ENCODE assay signal across 8 cellular contexts in the genomic region with DNA sequence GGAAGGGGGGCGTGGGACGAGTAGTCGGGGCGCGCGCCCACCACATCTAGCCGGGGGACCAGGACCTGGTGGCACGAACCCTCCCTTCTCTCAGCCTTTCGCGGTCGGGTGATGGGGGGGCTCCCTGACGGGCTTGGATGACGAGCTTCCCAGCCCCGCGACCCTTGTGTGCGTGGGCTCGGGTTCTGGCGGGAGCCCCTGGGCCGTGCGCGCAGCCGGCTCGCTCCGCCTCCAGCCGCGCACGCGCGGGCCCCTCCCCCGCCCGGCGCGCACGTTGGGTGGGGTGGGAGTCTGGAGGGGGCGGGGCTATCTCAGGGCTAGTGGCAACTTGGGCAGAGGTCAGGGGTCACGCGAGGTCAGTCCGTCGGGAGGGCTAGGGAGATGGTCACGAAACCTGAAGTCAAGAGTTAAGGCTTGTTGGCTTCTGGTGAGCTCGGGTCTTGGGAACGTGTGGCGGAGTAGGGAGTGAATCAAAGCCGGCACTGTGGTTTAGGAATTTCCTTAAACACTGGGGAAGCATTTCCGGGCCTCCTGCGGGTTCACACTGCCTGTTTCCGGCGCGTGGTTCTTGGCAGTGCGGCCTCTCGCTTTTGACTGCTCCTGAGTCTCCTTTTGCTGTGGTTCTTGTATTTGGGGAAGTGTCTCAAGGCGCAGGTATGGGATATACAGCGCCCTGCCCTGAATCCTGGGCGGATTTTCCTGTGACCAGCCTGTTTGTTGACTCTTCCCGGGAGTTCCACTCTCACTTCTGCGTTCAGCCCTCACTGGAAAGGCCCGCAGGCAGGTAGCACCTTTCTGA. TPM values are rescaled to one million over a fixed set of nuclear protein-coding genes. Genes with fewer than 3 reads are reported as not detected.
A peak's percentile ranks its signal among the peaks of the same experiment; 100 is the strongest.
DNase-seq lines count a peak whose midpoint lies in the region; FAIRE-seq and TF ChIP-seq lines count a peak whose summit lies in the region.

A gene (plus strand): TSS at position 356 of the 799 bp plus-strand sequence. CDS start 1,654 bp downstream, outside the sequence.

- peaks cover 14 to 19% of the 10 kb centered on the region in 2 experiments for H3K4me1 Mint-ChIP-seq in H9
- H3K4me1 Mint-ChIP-seq in activated naive CD4-positive, alpha-beta T cell treated with anti-CD3 and anti-CD28 coated beads for 36 hours (ENCODE audit: low read depth), result peaks cover 32% of the 10 kb centered on the region

- no peaks in the 10 kb centered on the region for H3K4me1 ChIP-seq in ES-I3 (ENCODE audit: insufficient read depth, low read length)
- H3K4me1 ChIP-seq in H9 (ENCODE audit: insufficient read depth, low read length), result peaks cover 3% of the 10 kb centered on the region; the same call in 1 of the 2 replicates
- peaks cover 5 to 6% of the 10 kb centered on the region in 2 donors for H3K4me1 ChIP-seq in neuronal stem cell (ENCODE audit: control insufficient read depth in 2 of 2, insufficient read depth in 1 of 2, low read depth in 1 of 2, low read length in 2 of 2)

- H3K4me3 Mint-ChIP-seq in H9, result peak within 1 kb of the TSS; percentile 91 to 97
- peak within 1 kb of the TSS; percentile 94 for H3K4me3 Mint-ChIP-seq in activated naive CD4-positive, alpha-beta T cell treated with anti-CD3 and anti-CD28 coated beads for 36 hours

- H2BK12ac ChIP-seq in H9 (ENCODE audit: insufficient read length, low read depth, low read length), result no peak within 1 kb of the TSS
- H2BK12ac ChIP-seq in neuronal stem cell (ENCODE audit: low read length), result peak within 1 kb of the TSS; percentile 96

- H4K8ac ChIP-seq in H9 (replicated peaks; ENCODE audit: insufficient read length, low read depth, low read length) (no peak within 1 kb of the TSS), neuronal stem cell (ENCODE audit: low read depth, low read length) (peak within 1 kb of the TSS; percentile 95)

- H2AK5ac ChIP-seq in H9 (ENCODE audit: insufficient read length, low read length), result no peak within 1 kb of the TSS
- peak within 1 kb of the TSS; percentile 99 for H2AK5ac ChIP-seq in neuronal stem cell (ENCODE audit: low read depth, low read length)

- H4K5ac ChIP-seq in H9 (ENCODE audit: insufficient read length, low read depth, low read length), result peak within 1 kb of the TSS; percentile 88

- H3K4me3 ChIP-seq in MG63 (peak within 1 kb of the TSS; percentile 98), SK-N-MC (peak within 1 kb of the TSS; percentile 99), neuronal stem cell (ENCODE audit: low read length in 2 of 2) (peak within 1 kb of the TSS; percentile 96 to 98)

- H3K9me3 ChIP-seq in ES-I3 (ENCODE audit: control insufficient read depth, insufficient read depth, low read length) (no peaks in the 10 kb centered on the region), H9 (ENCODE audit: control insufficient read depth, low read depth, low read length) (no peaks in the 10 kb centered on the region), MG63 (no peaks in the 10 kb centered on the region), SK-N-MC (ENCODE audit: low read depth, low read length) (no peaks in the 10 kb centered on the region), neuronal stem cell (replicated peaks in 1 of 2; ENCODE audit: control insufficient read depth in 2 of 2, insufficient read depth in 1 of 2, low read depth in 1 of 2, low read length in 2 of 2) (no peaks in the 10 kb centered on the region)

- H3K36me3 ChIP-seq in ES-I3 (ENCODE audit: insufficient read depth, low read length) (peaks cover 4% of the 10 kb centered on the region), MG63 (peaks cover 53% of the 10 kb centered on the region), SK-N-MC (ENCODE audit: insufficient read depth, low read length) (peaks cover 39% of the 10 kb centered on the region), neuronal stem cell (replicated peaks in 1 of 2; ENCODE audit: control insufficient read depth in 2 of 2, insufficient read depth in 2 of 2, low read length in 2 of 2) (peaks cover 23 to 46% of the 10 kb centered on the region in 2 donors)

- H3K27ac ChIP-seq in H9 (ENCODE audit: insufficient read length, low read depth, low read length) (peak within 1 kb of the TSS; percentile 88), SK-N-MC (peak within 1 kb of the TSS; percentile 99), neuronal stem cell (replicated peaks; ENCODE audit: low read length) (peak within 1 kb of the TSS; percentile 100)

- intact Hi-C loops in activated naive CD4-positive, alpha-beta T cell treated with anti-CD3 and anti-CD28 coated beads for 36 hours (cut with micrococcal nuclease), result loop anchor here (1.0 to 10.0 kb wide), 13 partner anchors 16 to 760 kb away; a partner anchor contains a TSS

- H2AFZ ChIP-seq in H9 (ENCODE audit: low read length) (no peak within 1 kb of the TSS), neuronal stem cell (ENCODE audit: low read length) (peak within 1 kb of the TSS; percentile 94)

- TF ChIP-seq CTCF in H9 (conservative IDR thresholded peaks at IDR 0.05), result no peak

- DNase-seq in H9 (peak; percentile 86), MG63 (peak; percentile 90), SK-N-MC (ENCODE audit: low read depth, low spot score) (peak; percentile 85), frontal cortex (ENCODE audit: low spot score in 2 of 2) (peak; percentile 92), neuronal stem cell (ENCODE audit: low spot score) (peak; percentile 81), stromal cell of bone marrow (ENCODE audit: low read depth) (peak; percentile 44)
- peak; percentile 86 for DNase-seq in activated naive CD4-positive, alpha-beta T cell treated with anti-CD3 and anti-CD28 coated beads for 36 hours

- H3T11ph ChIP-seq in H9 (ENCODE audit: low read length), result no peak within 1 kb of the TSS

- H3K27me3 ChIP-seq in H9 (ENCODE audit: insufficient read depth, low read length), result peaks cover 12% of the 10 kb centered on the region; the same call in 1 of the 2 replicates
- no peaks in the 10 kb centered on the region for H3K27me3 ChIP-seq in MG63
- no peaks in the 10 kb centered on the region for H3K27me3 ChIP-seq in neuronal stem cell (ENCODE audit: control insufficient read depth in 3 of 3, insufficient read depth in 3 of 3, low read depth in 1 of 3, low read length in 3 of 3)

- peaks cover 2% of the 10 kb centered on the region for H4K20me1 ChIP-seq in H9 (ENCODE audit: control insufficient read depth, insufficient read depth, insufficient read length)

- peaks cover 15 to 38% (median 32%) of the 10 kb centered on the region in 3 experiments for H3K36me3 Mint-ChIP-seq in H9 (ENCODE audit: insufficient read depth in 1 of 3, low read depth in 3 of 3)
- peaks cover 32% of the 10 kb centered on the region for H3K36me3 Mint-ChIP-seq in activated naive CD4-positive, alpha-beta T cell treated with anti-CD3 and anti-CD28 coated beads for 36 hours (ENCODE audit: low read depth)

- WGBS in H9 (ENCODE audit: extremely low coverage, insufficient read length, low lambda C conversion rate), result no CpG with 5 or more reads among the region's 57 CpGs
- WGBS in neuronal stem cell (ENCODE audit: extremely low coverage in 2 of 2, insufficient read length in 2 of 2, insufficient replicate concordance in 1 of 2), 2 donors, result no CpG with 5 or more reads among the region's 57 CpGs

- H2BK5ac ChIP-seq in H9 (ENCODE audit: insufficient read length, low read length) (peak within 1 kb of the TSS; percentile 82), neuronal stem cell (ENCODE audit: low read length) (peak within 1 kb of the TSS; percentile 99)

- H3K18ac ChIP-seq in H9 (ENCODE audit: insufficient read length, low read depth, low read length) (peak within 1 kb of the TSS; percentile 99), neuronal stem cell (ENCODE audit: low read length) (peak within 1 kb of the TSS; percentile 100)

- no peak within 1 kb of the TSS for H2BK20ac ChIP-seq in H9 (ENCODE audit: low read depth, low read length, poor library complexity, severe bottlenecking)

- H2BK15ac ChIP-seq in H9 (ENCODE audit: low read depth, low read length) (no peak within 1 kb of the TSS; the same call in 1 of the 2 replicates), neuronal stem cell (ENCODE audit: low read length) (peak within 1 kb of the TSS; percentile 84)

- no peak within 1 kb of the TSS for H2BK120ac ChIP-seq in H9 (ENCODE audit: low read depth, low read length, poor library complexity, severe bottlenecking)
- H2BK120ac ChIP-seq in neuronal stem cell (ENCODE audit: low read depth, low read length), result peak within 1 kb of the TSS; percentile 99

- peak within 1 kb of the TSS; percentile 94 for H3K9ac ChIP-seq in ES-I3 (ENCODE audit: low read depth, low read length)
- H3K9ac ChIP-seq in H9 (ENCODE audit: extremely low read depth, insufficient read length, low read length), result peak within 1 kb of the TSS; percentile 97
- peak within 1 kb of the TSS; percentile 100 for H3K9ac ChIP-seq in SK-N-MC (ENCODE audit: insufficient read length)
- peak within 1 kb of the TSS; percentile 100 for H3K9ac ChIP-seq in neuronal stem cell (ENCODE audit: low read depth, low read length, poor library complexity)

- H4K91ac ChIP-seq in H9 (ENCODE audit: insufficient read length, low read depth, low read length) (no peak within 1 kb of the TSS), neuronal stem cell (ENCODE audit: low read depth, low read length, poor library complexity) (peak within 1 kb of the TSS; percentile 100)

- no peak within 1 kb of the TSS; the same call in 1 of the 2 replicates for H3K4ac ChIP-seq in H9 (ENCODE audit: low read depth, low read length)
- peak within 1 kb of the TSS; percentile 100 for H3K4ac ChIP-seq in neuronal stem cell (ENCODE audit: low read length)

- H3K79me2 ChIP-seq in H9 (ENCODE audit: insufficient read depth, low read length), result peaks cover 9% of the 10 kb centered on the region; the same call in 1 of the 2 replicates

- H3K23me2 ChIP-seq in H9 (ENCODE audit: insufficient read length, low read depth, low read length, poor library complexity, severe bottlenecking), result peaks cover 9% of the 10 kb centered on the region

- H3K79me1 ChIP-seq in H9 (ENCODE audit: insufficient read depth, low read depth, low read length, poor library complexity, severe bottlenecking) (peaks cover 7% of the 10 kb centered on the region), neuronal stem cell (ENCODE audit: low read depth, low read length) (peaks cover 6% of the 10 kb centered on the region)

- peak within 1 kb of the TSS; percentile 98 for H3K14ac ChIP-seq in H9 (ENCODE audit: insufficient read depth, low read length)
- H3K14ac ChIP-seq in neuronal stem cell (ENCODE audit: low read length), result peak within 1 kb of the TSS; percentile 100

- H3K9me3 Mint-ChIP-seq in H9, result no peaks in the 10 kb centered on the region
- no peaks in the 10 kb centered on the region for H3K9me3 Mint-ChIP-seq in activated naive CD4-positive, alpha-beta T cell treated with anti-CD3 and anti-CD28 coated beads for 36 hours

- H3K27me3 Mint-ChIP-seq in H9 (ENCODE audit: low read depth), result peaks cover 38% of the 10 kb centered on the region
- no peaks in the 10 kb centered on the region for H3K27me3 Mint-ChIP-seq in activated naive CD4-positive, alpha-beta T cell treated with anti-CD3 and anti-CD28 coated beads for 36 hours (ENCODE audit: low read depth)

- CTCF ChIA-PET in activated naive CD4-positive, alpha-beta T cell treated with anti-CD3 and anti-CD28 coated beads for 36 hours (lab: Charles Lee), result interaction anchor here (0.6 to 1.2 kb wide), 3 partner anchors 10 to 201 kb away, joined by 3 to 4 read pairs (median 4); no protein-coding TSS in a partner anchor

- peak within 1 kb of the TSS; percentile 100 for H3K27ac Mint-ChIP-seq in H9
- peak within 1 kb of the TSS; percentile 99 for H3K27ac Mint-ChIP-seq in activated naive CD4-positive, alpha-beta T cell treated with anti-CD3 and anti-CD28 coated beads for 36 hours

- H3K4me2 ChIP-seq in H9 (ENCODE audit: insufficient read depth, insufficient read length, low read length), result peak within 1 kb of the TSS; percentile 95
- H3K4me2 ChIP-seq in neuronal stem cell (ENCODE audit: insufficient read depth, low read length, poor library complexity, severe bottlenecking), result peak within 1 kb of the TSS; percentile 55

- no peak for FAIRE-seq in frontal cortex (lab: Jason Lieb, UNC)

- H3K56ac ChIP-seq in H9 (ENCODE audit: insufficient read length, low read depth, low read length), result no peak within 1 kb of the TSS

- H3K23ac ChIP-seq in H9 (ENCODE audit: insufficient read length, low read depth, low read length) (no peak within 1 kb of the TSS), neuronal stem cell (ENCODE audit: low read depth, low read length, poor library complexity) (peak within 1 kb of the TSS; percentile 100)

RNA-seq across cellular contexts. Expression of the gene that starts here (rescaled TPM):
- total RNA-seq in H9 (2021) (63.1 and 65.5 TPM in 2 replicates), frontal cortex (14.3 TPM)
- total RNA-seq in MG63 (2014; rRNA removed; shearing (Covaris generic); ENCODE audit: low replicate concordance), result 2.6 and 6.9 TPM in 2 replicates
- 10 to 100 TPM; 52.3 to 55.2 TPM for total RNA-seq in activated naive CD4-positive, alpha-beta T cell treated with anti-CD3 and anti-CD28 coated beads for 36 hours
- 15.9 TPM for polyA plus RNA-seq in neuronal stem cell (2013, experiment 1 of 2)
- 17.9 TPM for polyA plus RNA-seq in neuronal stem cell (2013, experiment 2 of 2)

Comparison
In these comparisons a context has a peak if more than half of its experiments do, and no peak if none do; other contexts are left out.
1. Peak in every context shown above with its lines: DNase-seq, H3K4me3 ChIP-seq and H3K27ac ChIP-seq.